14 cellular contexts compared by ENCODE assay signal in the genomic region with DNA sequence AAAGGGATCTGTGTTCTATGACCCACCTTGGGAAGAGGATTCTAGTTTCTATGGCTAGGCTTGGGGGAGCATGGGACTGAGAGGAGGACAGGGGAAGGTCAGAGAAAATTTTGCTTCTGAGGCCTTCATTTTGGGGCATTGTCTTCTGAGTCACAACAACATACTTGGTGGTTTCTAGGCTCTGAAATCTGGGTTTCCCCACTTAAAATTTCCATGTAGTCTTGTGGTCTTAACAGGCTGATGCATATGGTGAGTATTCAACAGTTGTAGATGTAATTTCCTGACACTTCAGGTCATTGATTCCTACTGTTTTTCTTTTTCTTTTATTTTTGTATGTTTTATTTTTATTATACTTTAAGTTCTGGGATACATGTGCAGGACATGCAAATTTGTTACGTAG.
DNase-seq lines count a peak whose midpoint lies in the region; ATAC-seq, FAIRE-seq and TF ChIP-seq lines count a peak whose summit lies in the region.
"Had no signal": no experiment of that assay in that cellular context is flagged by ENCODE, and none has a peak within 500 bp of the region (broad histone marks: within the 10 kb centered on the region; RNA-seq: fewer than 3 reads in every experiment).

No MANE protein-coding gene starts in this region.

- H2AFZ ChIP-seq in GM12878 (ENCODE audit: control insufficient read depth, low read depth, low read length), result no peak overlapping the region

- TF ChIP-seq CTCF in GM12878 (IDR thresholded peaks at IDR 0.05 in 2 of 3, conservative IDR thresholded peaks at IDR 0.05 in 1 of 3; ENCODE audit: control insufficient read depth in 2 of 3, extremely low read depth in 1 of 3, insufficient read depth in 1 of 3, low read depth in 3 of 3, low read length in 3 of 3) (no peak), adrenal gland (IDR thresholded peaks at IDR 0.05) (no peak), nephron progenitor cell (IDR thresholded peaks at IDR 0.05) (no peak)

- no peaks in the 10 kb centered on the region; the same call in 1 of the 3 replicates for H3K9me3 ChIP-seq in GM12878 (replicated peaks; ENCODE audit: control insufficient read depth, insufficient read depth, low read length)
- H3K9me3 ChIP-seq in adrenal gland (replicated peaks in 1 of 3), result no peaks in the 10 kb centered on the region
- H3K9me3 ChIP-seq: testis had no signal

- peak; percentile 16 for DNase-seq in GM12878 (ENCODE audit: low read depth, low spot score)
- DNase-seq in adrenal gland, result no peak
- no peak for DNase-seq in ureter (ENCODE audit: low spot score)
- no peak for DNase-seq in nephron progenitor cell
- DNase-seq: activated B cell treated with CpG ODN at 0.5 μM for 24 hours, DMS79, NCI-H1092 treated with DMSO at 0.1 percent for 48 hours, testis had no signal

- H3K27ac ChIP-seq in GM12878 (ENCODE audit: control insufficient read depth, insufficient read depth) (no peak overlapping the region), adrenal gland (no peak overlapping the region)
- H3K27ac ChIP-seq: testis had no signal

- RAD21 ChIA-PET in GM12878 (lab: Charles Lee; ENCODE audit: unreplicated experiment), result no interaction called here

- 100% methylated on average over 1 of the region's 1 CpG for WGBS in GM12878 (ENCODE audit: insufficient coverage, insufficient replicate concordance, low lambda C conversion rate, missing lambda C conversion rate)
- 91 to 100% (median 97%) methylated on average over 1 of the region's 1 CpG for WGBS in adrenal gland, 4 donors

- in situ Hi-C loops in GM12878 (cut with MboI), result no loop called here

- SMC1A ChIA-PET in GM12878 (lab: Charles Lee; ENCODE audit: uncharacterized antibody, unreplicated experiment), result interaction anchor here (1.1 kb wide), 1 partner anchor 15 kb away, joined by 3 read pairs; no protein-coding TSS in a partner anchor

- no peak overlapping the region for H3K4me2 ChIP-seq in GM12878 (ENCODE audit: control insufficient read depth, insufficient read depth)

- no peak overlapping the region for H3K4me3 ChIP-seq in GM12878
- H3K4me3 ChIP-seq in adrenal gland, result no peak overlapping the region
- H3K4me3 ChIP-seq: testis had no signal

- ATAC-seq in GM19025 (IDR thresholded peaks at IDR 0.05; ENCODE audit: low read depth, unreplicated experiment) (peak; percentile 59), GM21786 (IDR thresholded peaks at IDR 0.05; ENCODE audit: unreplicated experiment) (peak; percentile 42), HG03354 (IDR thresholded peaks at IDR 0.05; ENCODE audit: poor library complexity, severe bottlenecking, unreplicated experiment) (peak; percentile 55), GM12878 (peak; percentile 78)

- intact Hi-C loops in GM12878 (cut with micrococcal nuclease; ENCODE audit: unreplicated experiment) (no loop called here), adrenal gland (cut with DNase I) (no loop called here)

- no peak for TF ChIP-seq POLR2A in GM12878 (IDR thresholded peaks at IDR 0.05; ENCODE audit: low read depth, low read length)
- TF ChIP-seq POLR2A in adrenal gland (IDR thresholded peaks at IDR 0.05), result no peak

- H3K36me3 ChIP-seq in GM12878 (ENCODE audit: control insufficient read depth in 2 of 2, insufficient read depth in 2 of 2, low read length in 1 of 2), result no peaks in the 10 kb centered on the region
- no peaks in the 10 kb centered on the region for H3K36me3 ChIP-seq in adrenal gland (replicated peaks in 1 of 2)

- H3K27me3 Mint-ChIP-seq in nephron progenitor cell (ENCODE audit: low read depth, poor library complexity), result no peaks in the 10 kb centered on the region
- H3K27me3 Mint-ChIP-seq: activated B cell treated with CpG ODN at 0.5 μM for 24 hours had no signal

- POLR2A ChIA-PET in GM12878 (lab: Charles Lee), result no interaction called here

- no peak for FAIRE-seq in GM12878 (lab: Jason Lieb, UNC)
- FAIRE-seq: H54, islet of Langerhans had no signal

- H3K27ac Mint-ChIP-seq in nephron progenitor cell, result no peak overlapping the region
- H3K27ac Mint-ChIP-seq: activated B cell treated with CpG ODN at 0.5 μM for 24 hours had no signal

- H4K20me1 ChIP-seq in GM12878 (ENCODE audit: control insufficient read depth, insufficient read depth), result no peaks in the 10 kb centered on the region

- BruUV-seq in GM12878 (replicated peaks; lab: Mats Ljungman, UMichigan), result no TSS peak

- H3K79me2 ChIP-seq in GM12878 (ENCODE audit: control insufficient read depth, insufficient read depth, low read length), result no peaks in the 10 kb centered on the region

- TF ChIP-seq RAD21 in GM12878 (IDR thresholded peaks at IDR 0.05; ENCODE audit: insufficient read depth, low read depth, low read length), result no peak

- H3K36me3 Mint-ChIP-seq in nephron progenitor cell (ENCODE audit: low read depth), result no peaks in the 10 kb centered on the region

- peaks cover 4% of the 10 kb centered on the region for H3K4me1 Mint-ChIP-seq in nephron progenitor cell
- H3K4me1 Mint-ChIP-seq: activated B cell treated with CpG ODN at 0.5 μM for 24 hours, neural crest cell had no signal

- no peak overlapping the region for H3K9ac ChIP-seq in GM12878 (ENCODE audit: control insufficient read depth, insufficient read depth, low read length)

- H3K4me3 Mint-ChIP-seq in nephron progenitor cell, result no peak overlapping the region
- H3K4me3 Mint-ChIP-seq: activated B cell treated with CpG ODN at 0.5 μM for 24 hours, neural crest cell had no signal

- CTCF ChIA-PET in GM12878 (lab: Yijun Ruan, JAX), result no interaction called here

- no peaks in the 10 kb centered on the region for H3K27me3 ChIP-seq in GM12878 (replicated peaks in 1 of 2; ENCODE audit: control insufficient read depth in 2 of 2, insufficient read depth in 2 of 2, low read length in 1 of 2)
- no peaks in the 10 kb centered on the region for H3K27me3 ChIP-seq in adrenal gland
- H3K27me3 ChIP-seq: testis had no signal

- peaks cover 22% of the 10 kb centered on the region for H3K9me3 Mint-ChIP-seq in nephron progenitor cell

- H3K4me1 ChIP-seq in GM12878 (ENCODE audit: control insufficient read depth, insufficient read depth, low read length), result 0 out of 2 replicates have a peak, but pooled peaks cover 4% of the 10 kb centered on the region
- no peaks in the 10 kb centered on the region for H3K4me1 ChIP-seq in adrenal gland (replicated peaks in 1 of 2)
- H3K4me1 ChIP-seq: testis had no signal

- peak in 1 of 2 experiments; percentile 57; a peak in 1 of 4 replicates for TF ChIP-seq EP300 in GM12878 (IDR thresholded peaks at IDR 0.05; ENCODE audit: borderline replicate concordance in 1 of 2, control insufficient read depth in 1 of 2, low read depth in 2 of 2, low read length in 2 of 2)

TF ChIP-seq in GM12878, 131 proteins besides CTCF, POLR2A, EP300 and RAD21 (continues in another document):
- peak; percentile 45; the same call in 1 of the 2 replicates for TF ChIP-seq CREM (IDR thresholded peaks at IDR 0.05; ENCODE audit: low read depth)
- TF ChIP-seq NR2C2 (IDR thresholded peaks at IDR 0.05; ENCODE audit: borderline replicate concordance, control insufficient read depth, insufficient read length, low read depth), result no peak
- TF ChIP-seq, protein P1, sequence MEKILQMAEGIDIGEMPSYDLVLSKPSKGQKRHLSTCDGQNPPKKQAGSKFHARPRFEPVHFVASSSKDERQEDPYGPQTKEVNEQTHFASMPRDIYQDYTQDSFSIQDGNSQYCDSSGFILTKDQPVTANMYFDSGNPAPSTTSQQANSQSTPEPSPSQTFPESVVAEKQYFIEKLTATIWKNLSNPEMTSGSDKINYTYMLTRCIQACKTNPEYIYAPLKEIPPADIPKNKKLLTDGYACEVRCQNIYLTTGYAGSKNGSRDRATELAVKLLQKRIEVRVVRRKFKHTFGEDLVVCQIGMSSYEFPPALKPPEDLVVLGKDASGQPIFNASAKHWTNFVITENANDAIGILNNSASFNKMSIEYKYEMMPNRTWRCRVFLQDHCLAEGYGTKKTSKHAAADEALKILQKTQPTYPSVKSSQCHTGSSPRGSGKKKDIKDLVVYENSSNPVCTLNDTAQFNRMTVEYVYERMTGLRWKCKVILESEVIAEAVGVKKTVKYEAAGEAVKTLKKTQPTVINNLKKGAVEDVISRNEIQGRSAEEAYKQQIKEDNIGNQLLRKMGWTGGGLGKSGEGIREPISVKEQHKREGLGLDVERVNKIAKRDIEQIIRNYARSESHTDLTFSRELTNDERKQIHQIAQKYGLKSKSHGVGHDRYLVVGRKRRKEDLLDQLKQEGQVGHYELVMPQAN (conservative IDR thresholded peaks at IDR 0.05), result no peak
- 0 out of 2 replicates have a peak, but pooled peaks have one; percentile 13 for TF ChIP-seq CREB1 (IDR thresholded peaks at IDR 0.05; ENCODE audit: low read depth)
- TF ChIP-seq CHD1 (IDR thresholded peaks at IDR 0.05; ENCODE audit: low read depth, low read length), result no peak
- TF ChIP-seq CBFB (IDR thresholded peaks at IDR 0.05; ENCODE audit: low read depth), result 0 out of 2 replicates have a peak, but pooled peaks have one; percentile 36
- TF ChIP-seq IKZF2 (IDR thresholded peaks at IDR 0.05), result peak; percentile 39 to 64; a peak in 3 of 4 replicates
- TF ChIP-seq JUNB (IDR thresholded peaks at IDR 0.05), result peak; percentile 63
- peak; percentile 38; the same call in 1 of the 2 replicates for TF ChIP-seq IKZF1 (conservative IDR thresholded peaks at IDR 0.05)
- TF ChIP-seq FOXM1 (IDR thresholded peaks at IDR 0.05; ENCODE audit: low read depth, low read length), result peak; percentile 53; the same call in 1 of the 2 replicates
- TF ChIP-seq POLR2AphosphoS5 (IDR thresholded peaks at IDR 0.05; ENCODE audit: low read length), result no peak
- no peak for TF ChIP-seq GATAD2B (conservative IDR thresholded peaks at IDR 0.05; ENCODE audit: low read depth)
- TF ChIP-seq, protein P2, sequence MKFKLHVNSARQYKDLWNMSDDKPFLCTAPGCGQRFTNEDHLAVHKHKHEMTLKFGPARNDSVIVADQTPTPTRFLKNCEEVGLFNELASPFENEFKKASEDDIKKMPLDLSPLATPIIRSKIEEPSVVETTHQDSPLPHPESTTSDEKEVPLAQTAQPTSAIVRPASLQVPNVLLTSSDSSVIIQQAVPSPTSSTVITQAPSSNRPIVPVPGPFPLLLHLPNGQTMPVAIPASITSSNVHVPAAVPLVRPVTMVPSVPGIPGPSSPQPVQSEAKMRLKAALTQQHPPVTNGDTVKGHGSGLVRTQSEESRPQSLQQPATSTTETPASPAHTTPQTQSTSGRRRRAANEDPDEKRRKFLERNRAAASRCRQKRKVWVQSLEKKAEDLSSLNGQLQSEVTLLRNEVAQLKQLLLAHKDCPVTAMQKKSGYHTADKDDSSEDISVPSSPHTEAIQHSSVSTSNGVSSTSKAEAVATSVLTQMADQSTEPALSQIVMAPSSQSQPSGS (IDR thresholded peaks at IDR 0.05; ENCODE audit: low read length), result peak; percentile 54; the same call in 1 of the 2 replicates
- peak; percentile 68 for TF ChIP-seq NFIC (IDR thresholded peaks at IDR 0.05; ENCODE audit: low read depth, low read length)
- 0 out of 2 replicates have a peak, but pooled peaks have one; percentile 37 for TF ChIP-seq YY1 (IDR thresholded peaks at IDR 0.05; ENCODE audit: low read depth, low read length)
- TF ChIP-seq TARDBP (IDR thresholded peaks at IDR 0.05; ENCODE audit: borderline replicate concordance), result no peak
